In the genomic region with DNA sequence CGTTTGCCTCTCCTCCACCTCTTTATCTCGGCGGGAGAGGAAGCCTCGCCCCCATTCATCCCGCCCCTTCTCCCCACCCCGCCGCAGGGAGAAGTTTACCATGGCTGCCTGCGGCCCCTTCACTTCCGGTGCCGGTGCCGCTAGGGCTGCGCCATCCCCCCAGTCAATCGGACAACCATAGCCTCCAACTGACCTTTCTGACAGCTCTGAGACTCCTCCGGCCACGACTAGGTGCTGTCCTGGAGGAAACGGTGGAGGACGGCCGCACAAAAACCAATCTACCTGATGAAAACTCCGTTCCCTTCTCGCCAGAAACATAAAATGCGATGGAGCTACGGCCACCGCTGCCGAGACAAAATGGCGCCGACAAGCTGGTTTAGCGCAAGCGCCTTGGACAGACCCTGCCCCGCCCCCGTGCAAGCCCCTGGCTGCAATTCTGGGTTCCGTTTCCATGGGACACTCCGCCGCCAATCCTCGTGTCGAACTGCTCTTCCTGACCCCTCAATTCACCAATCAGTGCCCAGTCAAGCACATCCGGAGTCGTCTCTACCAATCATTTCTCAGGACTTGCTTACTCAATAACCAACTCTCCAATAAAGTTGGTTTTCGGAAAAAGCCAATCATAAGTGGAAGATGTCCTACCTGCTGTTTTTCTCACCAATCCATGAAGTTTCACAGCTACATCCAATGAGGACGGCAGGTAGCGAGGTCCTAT, we compare ENCODE assay signal across 1 cellular context.
TF ChIP-seq lines count a peak whose summit lies in the region.

No MANE protein-coding gene starts in this region.

TF ChIP-seq in SK-N-SH treated with all-trans-retinoic acid at 6 μM for 48 hours, 23 proteins besides CTCF, POLR2A, EP300 and RAD21 (continued from another document):
- peak; percentile 92 for TF ChIP-seq ZC3H10 (CRISPR knock-in tag; IDR thresholded peaks at IDR 0.05)
- peak; percentile 92 for TF ChIP-seq ZNF70 (CRISPR knock-in tag; IDR thresholded peaks at IDR 0.05)
- TF ChIP-seq PPARA (CRISPR knock-in tag; IDR thresholded peaks at IDR 0.05; ENCODE audit: borderline replicate concordance): peak; percentile 100
- TF ChIP-seq GLIS3 (CRISPR knock-in tag; IDR thresholded peaks at IDR 0.05): peak; percentile 94
- peak; percentile 100 for TF ChIP-seq CSDC2 (CRISPR knock-in tag; IDR thresholded peaks at IDR 0.05)
- TF ChIP-seq, protein P1, sequence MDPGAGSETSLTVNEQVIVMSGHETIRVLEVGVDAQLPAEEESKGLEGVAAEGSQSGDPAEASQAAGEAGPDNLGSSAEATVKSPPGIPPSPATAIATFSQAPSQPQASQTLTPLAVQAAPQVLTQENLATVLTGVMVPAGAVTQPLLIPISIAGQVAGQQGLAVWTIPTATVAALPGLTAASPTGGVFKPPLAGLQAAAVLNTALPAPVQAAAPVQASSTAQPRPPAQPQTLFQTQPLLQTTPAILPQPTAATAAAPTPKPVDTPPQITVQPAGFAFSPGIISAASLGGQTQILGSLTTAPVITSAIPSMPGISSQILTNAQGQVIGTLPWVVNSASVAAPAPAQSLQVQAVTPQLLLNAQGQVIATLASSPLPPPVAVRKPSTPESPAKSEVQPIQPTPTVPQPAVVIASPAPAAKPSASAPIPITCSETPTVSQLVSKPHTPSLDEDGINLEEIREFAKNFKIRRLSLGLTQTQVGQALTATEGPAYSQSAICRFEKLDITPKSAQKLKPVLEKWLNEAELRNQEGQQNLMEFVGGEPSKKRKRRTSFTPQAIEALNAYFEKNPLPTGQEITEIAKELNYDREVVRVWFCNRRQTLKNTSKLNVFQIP (CRISPR knock-in tag; IDR thresholded peaks at IDR 0.05; ENCODE audit: borderline replicate concordance, low read depth): no peak; the same call in 1 of the 2 replicates
